In the genomic region with DNA sequence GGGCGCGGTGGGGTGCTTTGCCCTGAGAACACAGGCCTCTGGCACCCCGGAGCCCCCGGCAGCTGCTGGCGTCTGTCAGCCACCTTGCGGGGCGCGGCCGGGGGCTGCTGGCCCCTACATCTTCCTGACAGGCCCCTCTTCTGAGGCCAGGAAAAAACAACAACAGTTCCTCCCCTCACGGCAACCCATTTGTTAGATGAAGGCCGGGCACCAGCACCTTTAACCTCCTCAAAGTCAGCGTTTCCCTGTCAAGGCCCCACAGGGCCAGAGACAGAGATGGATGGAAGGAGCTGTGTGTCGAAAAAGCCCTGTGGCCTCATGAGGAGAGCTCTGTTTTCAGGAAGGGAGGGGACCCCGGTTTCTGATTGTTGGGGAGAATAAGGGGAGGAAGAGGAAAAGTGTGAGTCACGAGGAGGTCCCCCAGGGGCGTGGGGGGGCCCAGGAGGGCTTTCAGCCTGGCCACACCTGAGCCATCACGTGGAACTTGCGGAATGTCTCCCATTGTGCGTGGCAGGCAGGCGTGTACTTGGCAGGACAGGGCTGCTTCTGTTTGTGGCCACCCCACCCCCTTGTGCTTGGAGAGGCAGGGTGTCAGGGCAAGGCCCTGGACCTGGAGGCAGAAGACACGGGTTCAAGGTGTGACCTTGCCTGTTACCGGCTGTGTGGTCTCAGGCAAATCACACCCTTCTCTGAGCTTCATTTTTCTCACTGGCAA, we compare ENCODE assay signal across 14 cellular contexts. TPM values are rescaled to one million over a fixed set of nuclear protein-coding genes. Genes with fewer than 3 reads are reported as not detected.
DNase-seq lines count a peak whose midpoint lies in the region; ATAC-seq, FAIRE-seq and TF ChIP-seq lines count a peak whose summit lies in the region.
"Had no signal": no experiment of that assay in that cellular context is flagged by ENCODE, and none has a peak within 500 bp of the region (broad histone marks: within the 10 kb centered on the region; RNA-seq: fewer than 3 reads in every experiment).

No MANE protein-coding gene starts in this region.

- H3K36me3 Mint-ChIP-seq in neural crest cell (ENCODE audit: low read depth) = no peaks in the 10 kb centered on the region

- peak overlapping the region; percentile 65 for H3K27ac Mint-ChIP-seq in neural crest cell (ENCODE audit: unreplicated experiment)

- H3K9ac ChIP-seq in mammary epithelial cell (ENCODE audit: insufficient read depth, low read length) = no peak overlapping the region

- in situ Hi-C loops in mammary epithelial cell (cut with MboI; ENCODE audit: low sequenced_read_pairs in 2 of 2) = no loop called here

- DNase-seq in mammary epithelial cell (no peak), heart left ventricle (peak; percentile 77 to 87 (median 81)), neural crest cell (ENCODE audit: low read depth, low spot score) (no peak), urothelium cell line (ENCODE audit: low spot score) (no peak), small intestine (no peak)
- DNase-seq in effector memory CD4-positive, alpha-beta T cell = no peak
- DNase-seq in activated naive CD4-positive, alpha-beta T cell (lab: John Stamatoyannopoulos, UW) = no peak
- DNase-seq: activated CD4-positive, alpha-beta T cell treated with anti-CD3 and anti-CD28 coated beads for 48 hours; activated T-cell treated with anti-CD3 and anti-CD28 coated beads, Interleukin-2, amount 50 U/mL, for 4 hours; NCI-H2107; NCI-H82; pancreas had no signal

- peak; percentile 62 to 86 (median 76) for ATAC-seq in heart left ventricle
- ATAC-seq: activated T-cell treated with anti-CD3 and anti-CD28 coated beads, Interleukin-2, amount 50 U/mL, for 4 hours had no signal

- H3K4me1 Mint-ChIP-seq in neural crest cell = peaks cover 52% of the 10 kb centered on the region

- H3K36me3 ChIP-seq in mammary epithelial cell (ENCODE audit: insufficient read depth, low read length) = no peaks in the 10 kb centered on the region
- no peaks in the 10 kb centered on the region for H3K36me3 ChIP-seq in heart left ventricle
- H3K36me3 ChIP-seq in small intestine (ENCODE audit: control insufficient read depth in 2 of 2, insufficient read depth in 2 of 2, low read length in 2 of 2) = no peaks in the 10 kb centered on the region
- no peaks in the 10 kb centered on the region for H3K36me3 ChIP-seq in effector memory CD4-positive, alpha-beta T cell (ENCODE audit: control insufficient read depth, insufficient read depth, low read length)
- H3K36me3 ChIP-seq: pancreas, thoracic aorta had no signal

- H3K27me3 ChIP-seq in mammary epithelial cell (ENCODE audit: insufficient read depth, low read length) (no peaks in the 10 kb centered on the region), heart left ventricle (no peaks in the 10 kb centered on the region), small intestine (ENCODE audit: control insufficient read depth in 2 of 2, insufficient read depth in 2 of 2, low read length in 2 of 2) (no peaks in the 10 kb centered on the region)
- H3K27me3 ChIP-seq in effector memory CD4-positive, alpha-beta T cell (replicated peaks; ENCODE audit: control insufficient read depth, insufficient read depth, low read length, poor library complexity, severe bottlenecking) = no peaks in the 10 kb centered on the region
- H3K27me3 ChIP-seq: pancreas had no signal

- no peaks in the 10 kb centered on the region for H3K79me2 ChIP-seq in mammary epithelial cell (ENCODE audit: insufficient read depth, low read length)

- no peak overlapping the region for H3K4me2 ChIP-seq in mammary epithelial cell (ENCODE audit: insufficient read depth, low read depth, low read length)

- TF ChIP-seq POLR2A in heart left ventricle (IDR thresholded peaks at IDR 0.05) = no peak

- 44% methylated on average over 8 of the region's 22 CpGs for WGBS in mammary epithelial cell (ENCODE audit: low coverage, missing lambda C conversion rate)
- WGBS in heart left ventricle, 4 donors = 50 to 57% (median 55%) methylated on average over 13 to 22 of the region's 22 CpGs
- 66 to 77% (median 74%) methylated on average over 22 of the region's 22 CpGs for WGBS in small intestine, 3 donors

- no peak overlapping the region for H3K4me3 ChIP-seq in mammary epithelial cell (replicated peaks in 1 of 3; ENCODE audit: insufficient read depth in 1 of 3, low read depth in 2 of 3, low read length in 3 of 3)
- H3K4me3 ChIP-seq in heart left ventricle = no peak overlapping the region
- H3K4me3 ChIP-seq in small intestine (ENCODE audit: low read depth in 1 of 2, low read length in 2 of 2) = no peak overlapping the region
- no peak overlapping the region for H3K4me3 ChIP-seq in effector memory CD4-positive, alpha-beta T cell (ENCODE audit: insufficient read depth, low read depth, low read length, poor library complexity, severe bottlenecking)
- H3K4me3 ChIP-seq: pancreas, thoracic aorta had no signal

- dilution Hi-C loops in mammary epithelial cell (cut with HindIII; ENCODE audit: low sequenced_read_pairs) = no loop called here

- H3K27ac ChIP-seq in mammary epithelial cell (ENCODE audit: insufficient read depth, low read depth, low read length) (no peak overlapping the region), heart left ventricle (peak overlapping the region; percentile 61 to 95 (median 87)), small intestine (ENCODE audit: low read depth in 1 of 2, low read length in 1 of 2) (no peak overlapping the region)
- no peak overlapping the region for H3K27ac ChIP-seq in effector memory CD4-positive, alpha-beta T cell (ENCODE audit: insufficient read depth, low read length, poor library complexity, severe bottlenecking)
- H3K27ac ChIP-seq: C4-2B, pancreas, thoracic aorta had no signal

- peak; percentile 56 for FAIRE-seq in urothelium cell line (lab: Jason Lieb, UNC)
- no peak for FAIRE-seq in small intestine (lab: Jason Lieb, UNC)
- FAIRE-seq: pancreas had no signal

- intact Hi-C loops in mammary epithelial cell (cut with micrococcal nuclease) = no loop called here
- intact Hi-C loops in heart left ventricle (cut with DNase I) = loop anchor here in 1 of 10 donors (2.0 kb wide), 1 partner anchor 85 kb away; no protein-coding TSS in a partner anchor

- H3K9me3 Mint-ChIP-seq in neural crest cell = no peaks in the 10 kb centered on the region
- H3K9me3 Mint-ChIP-seq: activated T-cell treated with anti-CD3 and anti-CD28 coated beads, Interleukin-2, amount 50 U/mL, for 4 hours had no signal

- H4K20me1 ChIP-seq in mammary epithelial cell (ENCODE audit: insufficient read depth, low read length) = no peaks in the 10 kb centered on the region

- H3K27me3 Mint-ChIP-seq in neural crest cell (ENCODE audit: low read depth) = no peaks in the 10 kb centered on the region

- CTCF ChIA-PET in mammary epithelial cell (lab: Charles Lee; ENCODE audit: low non-redundant PET) = no interaction called here

- TF ChIP-seq CTCF in mammary epithelial cell (conservative IDR thresholded peaks at IDR 0.05 in 1 of 2, IDR thresholded peaks at IDR 0.05 in 1 of 2; ENCODE audit: extremely low read depth in 1 of 2, insufficient read depth in 1 of 2, low read depth in 1 of 2, low read length in 2 of 2) (no peak), heart left ventricle (IDR thresholded peaks at IDR 0.05) (no peak), neural crest cell (conservative IDR thresholded peaks at IDR 0.05) (no peak)

- H3K4me3 Mint-ChIP-seq in neural crest cell = peak overlapping the region; percentile 24
- H3K4me3 Mint-ChIP-seq: activated T-cell treated with anti-CD3 and anti-CD28 coated beads, Interleukin-2, amount 50 U/mL, for 4 hours had no signal

- no TSS peak for BruUV-seq in mammary epithelial cell (replicated peaks; lab: Mats Ljungman, UMichigan)

- H3K9me3 ChIP-seq in mammary epithelial cell (replicated peaks; ENCODE audit: insufficient read depth, low read length) (no peaks in the 10 kb centered on the region), heart left ventricle (no peaks in the 10 kb centered on the region), small intestine (ENCODE audit: control insufficient read depth, low read depth) (no peaks in the 10 kb centered on the region)
- no peaks in the 10 kb centered on the region for H3K9me3 ChIP-seq in effector memory CD4-positive, alpha-beta T cell (ENCODE audit: control insufficient read depth, low read length)
- H3K9me3 ChIP-seq: pancreas, thoracic aorta had no signal

- peaks cover 26% of the 10 kb centered on the region for H3K4me1 ChIP-seq in mammary epithelial cell (ENCODE audit: insufficient read depth, low read length)
- peaks cover 0 to 63% (median 22%) of the 10 kb centered on the region in 12 donors for H3K4me1 ChIP-seq in heart left ventricle
- peaks cover 0 to 9% of the 10 kb centered on the region in 2 donors for H3K4me1 ChIP-seq in small intestine (ENCODE audit: control insufficient read depth in 2 of 2, insufficient read depth in 1 of 2, low read depth in 1 of 2, low read length in 1 of 2)
- peaks cover 24% of the 10 kb centered on the region for H3K4me1 ChIP-seq in effector memory CD4-positive, alpha-beta T cell (ENCODE audit: control insufficient read depth, insufficient read depth, low read length, poor library complexity, severe bottlenecking)

- H2AFZ ChIP-seq in mammary epithelial cell (ENCODE audit: low read depth, low read length) = peak overlapping the region; percentile 11

RNA-seq across cellular contexts. Expression of a gene that starts 3.8 kb away (rescaled TPM):
- total RNA-seq in mammary epithelial cell = not detected
- not detected for polyA plus RNA-seq in mammary epithelial cell
- not detected for polyA minus RNA-seq in mammary epithelial cell
- total RNA-seq in heart left ventricle = 10 to 100 TPM in 8 of 9 donors, 1 to 10 TPM in 1; 9.7 to 24.0 (median 16.1) TPM
- 10 to 100 TPM; 11.6 to 17.0 TPM for polyA plus RNA-seq in heart left ventricle
- 1.1 and 1.7 TPM in 2 replicates for total RNA-seq in neural crest cell
- 1 to 10 TPM in 1 of 3 donors, not detected in 2; 7.1 TPM for polyA plus RNA-seq in small intestine

Comparison
In these comparisons a context has a peak if more than half of its experiments do, and no peak if none do; other contexts are left out.
1. DNase-seq: peak in heart left ventricle (5 of 5); none in mammary epithelial cell (single experiment), neural crest cell (single experiment), urothelium cell line (single experiment), small intestine (single experiment), effector memory CD4-positive, alpha-beta T cell (0 of 3) and activated naive CD4-positive, alpha-beta T cell (0 of 4).
2. H3K27ac ChIP-seq: peak in heart left ventricle (12 of 12); none in mammary epithelial cell (single experiment), small intestine (0 of 2) and effector memory CD4-positive, alpha-beta T cell (single experiment).